24 cellular contexts compared by ENCODE assay signal in the genomic region with DNA sequence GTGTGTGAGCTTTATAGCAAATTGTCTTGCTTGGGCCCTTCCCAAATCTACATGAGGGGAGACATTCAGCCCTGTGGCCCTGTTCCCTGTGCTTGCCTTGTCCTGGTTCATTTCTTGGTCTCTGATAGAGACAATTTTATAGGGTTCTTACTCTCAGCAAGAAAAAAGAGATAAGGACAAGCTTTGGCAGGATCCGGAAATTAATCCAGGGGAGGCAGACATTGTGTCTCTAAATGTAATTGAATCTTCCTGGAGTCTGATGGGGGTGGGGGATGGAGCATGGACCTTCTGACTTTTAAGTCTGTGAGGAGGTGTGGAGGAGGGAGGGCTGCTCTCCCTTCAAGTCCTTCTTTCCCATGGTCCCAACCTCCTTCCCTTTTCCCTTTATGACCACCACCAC.
"Had no signal": no experiment of that assay in that cellular context is flagged by ENCODE, and none has a peak within 500 bp of the region (broad histone marks: within the 10 kb centered on the region; RNA-seq: fewer than 3 reads in every experiment).

No MANE protein-coding gene starts in this region.

- H3K9me3 Mint-ChIP-seq: memory B cell; stimulated activated naive CD8-positive, alpha-beta T cell treated with anti-CD3 and anti-CD28 coated beads, Interleukin-15, Interleukin-2, amounts not matched to agents 100 ng/mL and 50 ng/mL, for 24 hours had no signal

- DNase-seq: colonic mucosa; effector CD8-positive, alpha-beta T cell; endodermal cell; foreskin fibroblast; glutamatergic neuron; heart right ventricle; hippocampal formation; immature natural killer cell; islet precursor cell; kidney glomerular epithelial cell; left colon; left ventricle myocardium superior; midbrain; naive thymus-derived CD4-positive, alpha-beta T cell; pancreas; retina; right lobe of liver; stimulated activated CD4-positive, alpha-beta T cell treated with anti-CD3 and anti-CD28 coated beads, Interleukin-15, amount 100 ng/mL, for 24 hours; stimulated activated CD4-positive, alpha-beta T cell treated with anti-CD3 and anti-CD28 coated beads, Interleukin-2, amount 100 ng/mL, for 48 hours; stimulated activated naive B cell treated with anti-CD40 and anti-IgM and Interleukin-4, amounts not matched to agents 10 μg/mL and 1 μg/mL and 100 μg/mL, for 72 hours; upper lobe of left lung had no signal

- H3K27ac Mint-ChIP-seq: dendritic cell treated with granulocyte-macrophage colony-stimulating factor and Interleukin-4, amounts not matched to agents 40 ng/mL and 50 ng/mL, for 4 days; endodermal cell; immature natural killer cell; memory B cell; naive thymus-derived CD4-positive, alpha-beta T cell; stimulated activated naive B cell treated with anti-CD40 and anti-IgM and Interleukin-4, amounts not matched to agents 10 μg/mL and 1 μg/mL and 100 μg/mL, for 72 hours; stimulated activated naive CD8-positive, alpha-beta T cell treated with anti-CD3 and anti-CD28 coated beads, Interleukin-15, Interleukin-2, amounts not matched to agents 100 ng/mL and 50 ng/mL, for 24 hours had no signal

- H3K4me1 Mint-ChIP-seq: immature natural killer cell; memory B cell; naive thymus-derived CD4-positive, alpha-beta T cell; stimulated activated naive B cell treated with anti-CD40 and anti-IgM and Interleukin-4, amounts not matched to agents 10 μg/mL and 1 μg/mL and 100 μg/mL, for 72 hours had no signal

- H3K27me3 Mint-ChIP-seq: dendritic cell treated with granulocyte-macrophage colony-stimulating factor and Interleukin-4, amounts not matched to agents 40 ng/mL and 50 ng/mL, for 4 days; memory B cell; stimulated activated naive B cell treated with anti-CD40 and anti-IgM and Interleukin-4, amounts not matched to agents 10 μg/mL and 1 μg/mL and 100 μg/mL, for 72 hours had no signal

- H3K36me3 Mint-ChIP-seq: immature natural killer cell; stimulated activated naive B cell treated with anti-CD40 and anti-IgM and Interleukin-4, amounts not matched to agents 10 μg/mL and 1 μg/mL and 100 μg/mL, for 72 hours had no signal

- H3K4me3 Mint-ChIP-seq: dendritic cell treated with granulocyte-macrophage colony-stimulating factor and Interleukin-4, amounts not matched to agents 40 ng/mL and 50 ng/mL, for 4 days; endodermal cell; immature natural killer cell; memory B cell; naive thymus-derived CD4-positive, alpha-beta T cell; stimulated activated naive B cell treated with anti-CD40 and anti-IgM and Interleukin-4, amounts not matched to agents 10 μg/mL and 1 μg/mL and 100 μg/mL, for 72 hours; stimulated activated naive CD8-positive, alpha-beta T cell treated with anti-CD3 and anti-CD28 coated beads, Interleukin-15, Interleukin-2, amounts not matched to agents 100 ng/mL and 50 ng/mL, for 24 hours had no signal
